In genomic region chr12:14284189-14284722, GRCh38 we compare ENCODE assay signal across 2 cellular contexts.
TF ChIP-seq lines count a peak whose summit lies in the region.

No MANE protein-coding gene starts in this region.

TF ChIP-seq in IMR-90, 13 proteins besides CTCF, POLR2A, EP300 and RAD21 (continued from another document):
- TF ChIP-seq CEBPB (IDR thresholded peaks at IDR 0.05; ENCODE audit: low read depth, low read length) (no peak), RCOR1 (IDR thresholded peaks at IDR 0.05; ENCODE audit: insufficient replicate concordance, low read length) (no peak), MAZ (IDR thresholded peaks at IDR 0.05; ENCODE audit: borderline replicate concordance, low read depth, low read length) (no peak), ELK1 (IDR thresholded peaks at IDR 0.05; ENCODE audit: borderline replicate concordance, low read depth, low read length) (no peak)
TF ChIP-seq in IMR-90: peak in this region for 0.

TF ChIP-seq in HepG2, 621 proteins besides CTCF, POLR2A, EP300 and RAD21 (continued from another document):
- TF ChIP-seq ZBTB4 (CRISPR knock-in tag; IDR thresholded peaks at IDR 0.05; ENCODE audit: borderline replicate concordance) (no peak), DNMT3B (CRISPR knock-in tag; conservative IDR thresholded peaks at IDR 0.05) (no peak), ZFAT (CRISPR knock-in tag; conservative IDR thresholded peaks at IDR 0.05) (no peak), CHD4 (IDR thresholded peaks at IDR 0.05; ENCODE audit: borderline replicate concordance, low read length) (no peak), GLMP (CRISPR knock-in tag; IDR thresholded peaks at IDR 0.05; ENCODE audit: borderline replicate concordance) (no peak), DDIT3 (CRISPR knock-in tag; IDR thresholded peaks at IDR 0.05) (no peak), ZHX1 (CRISPR knock-in tag; IDR thresholded peaks at IDR 0.05; ENCODE audit: low read depth) (no peak), ZNF224 (CRISPR knock-in tag; IDR thresholded peaks at IDR 0.05) (no peak), MIER3 (CRISPR knock-in tag; IDR thresholded peaks at IDR 0.05; ENCODE audit: borderline replicate concordance) (no peak), ZNF572 (CRISPR knock-in tag; IDR thresholded peaks at IDR 0.05) (no peak), KDM6A (CRISPR knock-in tag; IDR thresholded peaks at IDR 0.05; ENCODE audit: low read depth) (no peak), HHEX (CRISPR knock-in tag; IDR thresholded peaks at IDR 0.05) (no peak), ZNF644 (CRISPR knock-in tag; IDR thresholded peaks at IDR 0.05; ENCODE audit: low read depth) (no peak), ZNF34 (CRISPR knock-in tag; IDR thresholded peaks at IDR 0.05; ENCODE audit: borderline replicate concordance) (no peak)
